8 cellular contexts compared by ENCODE assay signal in the genomic region with DNA sequence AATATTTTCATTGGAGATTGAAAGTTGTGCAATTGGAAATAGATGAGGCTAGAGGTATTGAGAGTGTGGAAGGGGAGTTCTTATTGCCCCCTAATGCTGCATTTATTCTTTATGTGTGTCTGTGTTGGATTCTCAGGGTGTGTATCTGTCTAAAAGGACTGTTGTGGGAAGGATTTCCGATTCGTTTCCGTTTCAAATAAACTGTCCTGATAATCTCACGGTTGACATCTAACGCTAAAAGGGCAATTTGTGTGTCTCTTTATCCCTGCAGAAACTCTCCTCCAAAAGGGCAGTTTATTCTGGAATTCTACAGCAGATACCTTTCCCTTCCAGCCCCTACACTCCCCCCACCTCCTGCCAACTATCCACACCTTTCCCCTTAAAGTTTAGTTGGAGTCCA. TPM values are rescaled to one million over a fixed set of nuclear protein-coding genes. Genes with fewer than 3 reads are reported as not detected.
DNase-seq lines count a peak whose midpoint lies in the region.

No MANE protein-coding gene starts in this region.

- CTCF ChIA-PET in activated naive CD4-positive, alpha-beta T cell treated with anti-CD3 and anti-CD28 coated beads, Interleukin-2, amount 10 ng/mL, durations not matched to agents 7 days and 5 days (lab: Charles Lee): no interaction called here

- no peaks in the 10 kb centered on the region for H3K9me3 Mint-ChIP-seq in activated naive CD4-positive, alpha-beta T cell treated with anti-CD3 and anti-CD28 coated beads, Interleukin-2, amount 10 ng/mL, durations not matched to agents 7 days and 5 days

- peak overlapping the region; percentile 88 for H3K4me3 ChIP-seq in urinary bladder (ENCODE audit: low read depth, low read length)

- no peaks in the 10 kb centered on the region for H3K4me1 ChIP-seq in urinary bladder (ENCODE audit: insufficient read depth)

- no peak overlapping the region for H3K27ac Mint-ChIP-seq in activated naive CD4-positive, alpha-beta T cell treated with anti-CD3 and anti-CD28 coated beads, Interleukin-2, amount 10 ng/mL, durations not matched to agents 7 days and 5 days

- H3K36me3 Mint-ChIP-seq in activated naive CD4-positive, alpha-beta T cell treated with anti-CD3 and anti-CD28 coated beads, Interleukin-2, amount 10 ng/mL, durations not matched to agents 7 days and 5 days: peaks cover 6% of the 10 kb centered on the region

- peaks cover 34% of the 10 kb centered on the region for H3K27me3 Mint-ChIP-seq in activated naive CD4-positive, alpha-beta T cell treated with anti-CD3 and anti-CD28 coated beads, Interleukin-2, amount 10 ng/mL, durations not matched to agents 7 days and 5 days

- no peak overlapping the region for H3K27ac ChIP-seq in urinary bladder (ENCODE audit: low read depth)

- peaks cover 2% of the 10 kb centered on the region for H3K4me1 Mint-ChIP-seq in activated naive CD4-positive, alpha-beta T cell treated with anti-CD3 and anti-CD28 coated beads, Interleukin-2, amount 10 ng/mL, durations not matched to agents 7 days and 5 days

- 5% methylated on average over 5 of the region's 5 CpGs for WGBS in urinary bladder

- no peaks in the 10 kb centered on the region for H3K36me3 ChIP-seq in urinary bladder (ENCODE audit: insufficient read depth)

- no peak for DNase-seq in activated naive CD4-positive, alpha-beta T cell treated with anti-CD3 and anti-CD28 coated beads, Interleukin-2, amount 10 ng/mL, durations not matched to agents 7 days and 5 days
- DNase-seq in activated naive CD4-positive, alpha-beta T cell treated with anti-CD3 and anti-CD28 coated beads, Interleukin-2, amount 50 U/mL, for 16 hours: no peak
- DNase-seq in astrocyte of the hippocampus (ENCODE audit: low read depth, low spot score) (peak; percentile 36), medulla oblongata (ENCODE audit: extremely low spot score) (peak; percentile 26), Kasumi-1 (lab: John Stamatoyannopoulos, UW) (no peak), EL (no peak), GM03348 (ENCODE audit: low spot score) (no peak)

- peak overlapping the region; percentile 73 for H3K4me3 Mint-ChIP-seq in activated naive CD4-positive, alpha-beta T cell treated with anti-CD3 and anti-CD28 coated beads, Interleukin-2, amount 10 ng/mL, durations not matched to agents 7 days and 5 days

RNA-seq across cellular contexts. Expression of a gene that starts 0.9 kb away (rescaled TPM):
- 46.7 TPM for total RNA-seq in urinary bladder
- polyA plus RNA-seq in urinary bladder: 12.6 TPM

Comparison
In these comparisons a context has a peak if more than half of its experiments do, and no peak if none do; other contexts are left out.
1. DNase-seq: peak in astrocyte of the hippocampus (single experiment) and medulla oblongata (single experiment); none in activated naive CD4-positive, alpha-beta T cell treated with anti-CD3 and anti-CD28 coated beads, Interleukin-2, amount 10 ng/mL, durations not matched to agents 7 days and 5 days (single experiment), activated naive CD4-positive, alpha-beta T cell treated with anti-CD3 and anti-CD28 coated beads, Interleukin-2, amount 50 U/mL, for 16 hours (single experiment), Kasumi-1 (0 of 2), EL (single experiment) and GM03348 (single experiment).